ENCODE assay signal across 18 cellular contexts in the genomic region with DNA sequence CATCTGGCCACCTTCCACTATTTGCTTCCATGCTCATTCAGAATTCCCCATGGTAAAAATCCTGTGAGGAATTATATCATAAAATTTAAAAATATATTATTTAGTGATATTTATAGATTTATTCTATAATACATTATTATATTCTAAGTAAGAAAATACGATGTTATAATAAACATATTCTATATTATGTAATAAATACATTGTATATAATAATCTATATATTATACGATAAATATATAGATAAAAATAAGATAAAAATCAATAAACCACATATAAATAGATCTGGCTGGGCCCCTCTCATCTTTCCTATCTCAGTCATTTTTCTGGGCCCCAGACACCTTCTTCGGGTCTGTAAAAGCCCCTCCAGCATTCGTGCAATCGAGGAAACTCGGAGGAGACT.
DNase-seq lines count a peak whose midpoint lies in the region; FAIRE-seq and TF ChIP-seq lines count a peak whose summit lies in the region.
"Had no signal": no experiment of that assay in that cellular context is flagged by ENCODE, and none has a peak within 500 bp of the region (broad histone marks: within the 10 kb centered on the region; RNA-seq: fewer than 3 reads in every experiment).

No MANE protein-coding gene starts in this region.

- no peak overlapping the region for H3K4me3 Mint-ChIP-seq in activated CD4-positive, alpha-beta T cell treated with anti-CD3 and anti-CD28 coated beads, Interleukin-2, amount 10 ng/mL, durations not matched to agents 24 days and 14 days
- H3K4me3 Mint-ChIP-seq: CD4-positive, CD25-positive, alpha-beta regulatory T cell; CD8-positive, alpha-beta T cell; GM23338; H9 had no signal

- H3K4me1 Mint-ChIP-seq in activated CD4-positive, alpha-beta T cell treated with anti-CD3 and anti-CD28 coated beads, Interleukin-2, amount 10 ng/mL, durations not matched to agents 24 days and 14 days, result no peaks in the 10 kb centered on the region
- H3K4me1 Mint-ChIP-seq: CD4-positive, CD25-positive, alpha-beta regulatory T cell had no signal

- no peak overlapping the region for H4K91ac ChIP-seq in neuronal stem cell (ENCODE audit: low read depth, low read length, poor library complexity)

- no peak overlapping the region for H3K27ac ChIP-seq in neuronal stem cell (replicated peaks; ENCODE audit: low read length)
- no peak overlapping the region for H3K27ac ChIP-seq in osteoblast (ENCODE audit: low read depth, low read length)
- H3K27ac ChIP-seq: A549, C4-2B had no signal

- no peak overlapping the region for H2BK5ac ChIP-seq in neuronal stem cell (ENCODE audit: low read length)

- H2AFZ ChIP-seq in neuronal stem cell (ENCODE audit: low read length) (no peak overlapping the region), osteoblast (ENCODE audit: low read length) (no peak overlapping the region)

- TF ChIP-seq CTCF in osteoblast (IDR thresholded peaks at IDR 0.05; ENCODE audit: extremely low read depth, low read depth, low read length), result no peak

- peak overlapping the region; percentile 55 for H2BK15ac ChIP-seq in neuronal stem cell (ENCODE audit: low read length)

- no peaks in the 10 kb centered on the region for H3K36me3 ChIP-seq in neuronal stem cell (replicated peaks in 1 of 2; ENCODE audit: control insufficient read depth in 2 of 2, insufficient read depth in 2 of 2, low read length in 2 of 2)
- no peaks in the 10 kb centered on the region for H3K36me3 ChIP-seq in osteoblast (ENCODE audit: insufficient read depth, low read length)

- H4K8ac ChIP-seq in neuronal stem cell (ENCODE audit: low read depth, low read length), result no peak overlapping the region

- H3K4ac ChIP-seq in neuronal stem cell (ENCODE audit: low read length), result no peak overlapping the region

- H3K27me3 ChIP-seq in neuronal stem cell (ENCODE audit: control insufficient read depth in 3 of 3, insufficient read depth in 3 of 3, low read depth in 1 of 3, low read length in 3 of 3), result no peaks in the 10 kb centered on the region
- H3K27me3 ChIP-seq in osteoblast (ENCODE audit: insufficient read depth, low read length), result peaks cover 9% of the 10 kb centered on the region

- no peak overlapping the region for H3K14ac ChIP-seq in neuronal stem cell (ENCODE audit: low read length)

- peaks cover 3 to 12% of the 10 kb centered on the region in 2 donors for H3K4me1 ChIP-seq in neuronal stem cell (ENCODE audit: control insufficient read depth in 2 of 2, insufficient read depth in 1 of 2, low read depth in 1 of 2, low read length in 2 of 2)
- H3K4me1 ChIP-seq in osteoblast (ENCODE audit: insufficient read depth, low read length), result no peaks in the 10 kb centered on the region
- H3K4me1 ChIP-seq: A549, Caco-2 had no signal

- H2BK120ac ChIP-seq in neuronal stem cell (ENCODE audit: low read depth, low read length), result no peak overlapping the region

- H4K20me1 ChIP-seq in osteoblast (ENCODE audit: insufficient read depth, low read length), result no peaks in the 10 kb centered on the region

- WGBS in neuronal stem cell (ENCODE audit: extremely low coverage in 2 of 2, insufficient read length in 2 of 2, insufficient replicate concordance in 1 of 2), 2 donors, result no CpG with 5 or more reads among the region's 6 CpGs

- H3K4me3 ChIP-seq in neuronal stem cell (ENCODE audit: low read length in 2 of 2), result no peak overlapping the region
- no peak overlapping the region for H3K4me3 ChIP-seq in osteoblast (ENCODE audit: insufficient read depth, low read length)
- H3K4me3 ChIP-seq: A549, GM12878, GM23338 had no signal

- intact Hi-C loops in activated CD4-positive, alpha-beta T cell treated with anti-CD3 and anti-CD28 coated beads, Interleukin-2, amount 10 ng/mL, durations not matched to agents 24 days and 14 days (cut with micrococcal nuclease), result no loop called here

- no peak overlapping the region for H2BK12ac ChIP-seq in neuronal stem cell (ENCODE audit: low read length)

- H3K27me3 Mint-ChIP-seq in activated CD4-positive, alpha-beta T cell treated with anti-CD3 and anti-CD28 coated beads, Interleukin-2, amount 10 ng/mL, durations not matched to agents 24 days and 14 days, result no peaks in the 10 kb centered on the region

- H3K79me1 ChIP-seq in neuronal stem cell (ENCODE audit: low read depth, low read length), result peaks cover 3% of the 10 kb centered on the region

- H3K9me3 ChIP-seq in neuronal stem cell (replicated peaks in 1 of 2; ENCODE audit: control insufficient read depth in 2 of 2, insufficient read depth in 1 of 2, low read depth in 1 of 2, low read length in 2 of 2) (peaks cover 0 to 9% of the 10 kb centered on the region in 2 donors), osteoblast (ENCODE audit: low read depth, low read length) (no peaks in the 10 kb centered on the region)
- H3K9me3 ChIP-seq: A549 had no signal

- H3K9ac ChIP-seq in neuronal stem cell (ENCODE audit: low read depth, low read length, poor library complexity), result no peak overlapping the region

- DNase-seq in neuronal stem cell (ENCODE audit: low spot score) (no peak), osteoblast (ENCODE audit: insufficient read length, low spot score, missing footprints) (no peak), 8988T (no peak)
- DNase-seq in activated CD4-positive, alpha-beta T cell treated with anti-CD3 and anti-CD28 coated beads, Interleukin-2, amount 10 ng/mL, durations not matched to agents 24 days and 14 days, result no peak
- DNase-seq: CD4-positive, CD25-positive, alpha-beta regulatory T cell; CD8-positive, alpha-beta T cell; DMS153; DND-41; GDM1; H9 had no signal

- H3K4me2 ChIP-seq in neuronal stem cell (ENCODE audit: insufficient read depth, low read length, poor library complexity, severe bottlenecking) (no peak overlapping the region), osteoblast (ENCODE audit: insufficient read depth, low read length) (no peak overlapping the region)
- H3K4me2 ChIP-seq: A549, GM23338 had no signal

- no peaks in the 10 kb centered on the region for H3K9me3 Mint-ChIP-seq in activated CD4-positive, alpha-beta T cell treated with anti-CD3 and anti-CD28 coated beads, Interleukin-2, amount 10 ng/mL, durations not matched to agents 24 days and 14 days
- H3K9me3 Mint-ChIP-seq: CD8-positive, alpha-beta T cell had no signal

- no peak overlapping the region for H3K18ac ChIP-seq in neuronal stem cell (ENCODE audit: low read length)

- H3K23ac ChIP-seq in neuronal stem cell (ENCODE audit: low read depth, low read length, poor library complexity), result no peak overlapping the region

- no peaks in the 10 kb centered on the region for H3K36me3 Mint-ChIP-seq in activated CD4-positive, alpha-beta T cell treated with anti-CD3 and anti-CD28 coated beads, Interleukin-2, amount 10 ng/mL, durations not matched to agents 24 days and 14 days (ENCODE audit: low read depth)
- H3K36me3 Mint-ChIP-seq: CD4-positive, CD25-positive, alpha-beta regulatory T cell; CD8-positive, alpha-beta T cell had no signal

- H2AK5ac ChIP-seq in neuronal stem cell (ENCODE audit: low read depth, low read length), result no peak overlapping the region

- no peak overlapping the region for H3K27ac Mint-ChIP-seq in activated CD4-positive, alpha-beta T cell treated with anti-CD3 and anti-CD28 coated beads, Interleukin-2, amount 10 ng/mL, durations not matched to agents 24 days and 14 days
- H3K27ac Mint-ChIP-seq: CD4-positive, CD25-positive, alpha-beta regulatory T cell; CD8-positive, alpha-beta T cell; GM23338; H9 had no signal

- H3K79me2 ChIP-seq in osteoblast (ENCODE audit: insufficient read depth, low read length), result no peaks in the 10 kb centered on the region

- peak; percentile 84 for FAIRE-seq in G401.6 (lab: Jason Lieb, UNC)
- FAIRE-seq in endometrium (lab: Jason Lieb, UNC), result peak; percentile 66
- FAIRE-seq: A549, GM12878, GM19239 had no signal
